In the genomic region with DNA sequence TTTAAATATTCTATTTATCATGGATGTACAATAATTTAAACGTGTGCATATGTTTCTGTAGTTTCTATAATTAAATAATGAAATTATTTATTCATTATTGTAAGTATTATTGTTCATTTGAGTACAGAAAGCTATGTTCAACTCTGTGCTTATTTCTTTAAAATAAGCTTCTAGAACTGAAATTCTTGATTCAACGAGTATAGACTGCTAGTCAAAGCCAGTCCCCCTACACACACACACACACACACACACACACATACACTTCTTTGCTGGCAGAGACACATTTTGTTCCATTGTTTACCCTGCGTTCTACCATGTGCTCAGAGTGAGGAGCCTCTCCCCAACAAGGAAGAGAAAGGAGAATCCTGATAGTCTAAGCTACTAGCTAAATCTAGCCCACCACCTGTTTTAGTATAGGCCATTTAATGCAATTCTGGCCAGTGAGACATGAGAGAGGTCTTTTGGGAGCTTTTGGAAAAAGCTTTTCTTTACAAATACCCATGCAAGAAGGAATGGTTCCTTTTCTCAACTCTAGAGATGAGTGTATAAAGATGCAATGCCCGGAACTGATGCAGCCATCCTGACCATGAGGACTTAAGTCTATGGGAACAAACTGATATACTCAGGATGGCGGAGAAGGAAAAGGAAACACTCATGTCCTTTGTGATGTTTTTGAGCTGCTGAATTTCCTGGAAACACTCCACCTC, we compare ENCODE assay signal across 1 cellular context.
TF ChIP-seq lines count a peak whose summit lies in the region.

No MANE protein-coding gene starts in this region.

TF ChIP-seq in GM12878, 131 proteins besides CTCF, POLR2A, EP300 and RAD21 (continued from another document and continues in another):
- TF ChIP-seq, protein P1, sequence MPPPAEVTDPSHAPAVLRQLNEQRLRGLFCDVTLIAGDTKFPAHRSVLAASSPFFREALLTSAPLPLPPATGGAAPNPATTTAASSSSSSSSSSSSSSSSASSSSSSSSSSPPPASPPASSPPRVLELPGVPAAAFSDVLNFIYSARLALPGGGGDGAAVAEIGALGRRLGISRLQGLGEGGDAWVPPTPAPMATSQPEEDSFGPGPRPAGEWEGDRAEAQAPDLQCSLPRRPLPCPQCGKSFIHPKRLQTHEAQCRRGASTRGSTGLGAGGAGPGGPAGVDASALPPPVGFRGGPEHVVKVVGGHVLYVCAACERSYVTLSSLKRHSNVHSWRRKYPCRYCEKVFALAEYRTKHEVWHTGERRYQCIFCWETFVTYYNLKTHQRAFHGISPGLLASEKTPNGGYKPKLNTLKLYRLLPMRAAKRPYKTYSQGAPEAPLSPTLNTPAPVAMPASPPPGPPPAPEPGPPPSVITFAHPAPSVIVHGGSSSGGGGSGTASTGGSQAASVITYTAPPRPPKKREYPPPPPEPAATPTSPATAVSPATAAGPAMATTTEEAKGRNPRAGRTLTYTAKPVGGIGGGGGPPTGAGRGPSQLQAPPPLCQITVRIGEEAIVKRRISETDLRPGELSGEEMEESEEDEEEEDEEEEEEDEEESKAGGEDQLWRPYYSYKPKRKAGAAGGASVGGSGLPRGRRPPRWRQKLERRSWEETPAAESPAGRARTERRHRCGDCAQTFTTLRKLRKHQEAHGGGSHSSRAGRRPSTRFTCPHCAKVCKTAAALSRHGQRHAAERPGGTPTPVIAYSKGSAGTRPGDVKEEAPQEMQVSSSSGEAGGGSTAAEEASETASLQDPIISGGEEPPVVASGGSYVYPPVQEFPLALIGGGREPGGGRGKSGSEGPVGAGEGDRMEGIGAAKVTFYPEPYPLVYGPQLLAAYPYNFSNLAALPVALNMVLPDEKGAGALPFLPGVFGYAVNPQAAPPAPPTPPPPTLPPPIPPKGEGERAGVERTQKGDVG (CRISPR knock-in tag; IDR thresholded peaks at IDR 0.05) = no peak
- TF ChIP-seq WRNIP1 (IDR thresholded peaks at IDR 0.05; ENCODE audit: borderline replicate concordance, low read depth, low read length) (no peak), SMARCA5 (IDR thresholded peaks at IDR 0.05) (0 out of 2 replicates have a peak, but pooled peaks have one; percentile 37), CBFB (IDR thresholded peaks at IDR 0.05; ENCODE audit: low read depth) (no peak), ZNF384 (IDR thresholded peaks at IDR 0.05; ENCODE audit: borderline replicate concordance, low read depth, low read length) (no peak), STAT1 (conservative IDR thresholded peaks at IDR 0.05) (no peak), CBX3 (IDR thresholded peaks at IDR 0.05; ENCODE audit: borderline replicate concordance, low read depth) (no peak), MEF2A (IDR thresholded peaks at IDR 0.05; ENCODE audit: insufficient read depth, low read depth, low read length) (0 out of 2 replicates have a peak, but pooled peaks have one; percentile 3), PAX5 (IDR thresholded peaks at IDR 0.05; ENCODE audit: borderline replicate concordance, low read depth, low read length) (no peak), PAX8 (IDR thresholded peaks at IDR 0.05) (no peak), FOXM1 (IDR thresholded peaks at IDR 0.05; ENCODE audit: low read depth, low read length) (no peak), MXI1 (IDR thresholded peaks at IDR 0.05; ENCODE audit: low read depth, low read length) (no peak), YY1 (IDR thresholded peaks at IDR 0.05; ENCODE audit: low read depth, low read length) (no peak), SUPT20H (IDR thresholded peaks at IDR 0.05; ENCODE audit: borderline replicate concordance, control insufficient read depth, low read depth, low read length) (no peak), STAT3 (IDR thresholded peaks at IDR 0.05; ENCODE audit: low read depth, low read length) (0 out of 2 replicates have a peak, but pooled peaks have one; percentile 22), TAF1 (IDR thresholded peaks at IDR 0.05; ENCODE audit: borderline replicate concordance, low read depth, low read length) (no peak), MTA2 (IDR thresholded peaks at IDR 0.05; ENCODE audit: low read depth) (no peak), IKZF2 (IDR thresholded peaks at IDR 0.05) (peak in 1 of 2 experiments; percentile 41; a peak in 1 of 4 replicates), MEF2B (IDR thresholded peaks at IDR 0.05; ENCODE audit: partially characterized antibody, poor library complexity, severe bottlenecking) (no peak), ZNF274 (IDR thresholded peaks at IDR 0.05; ENCODE audit: insufficient read depth, insufficient read length) (no peak), ATF7 (IDR thresholded peaks at IDR 0.05; ENCODE audit: low read depth) (no peak), JUNB (IDR thresholded peaks at IDR 0.05) (peak; percentile 42), IKZF1 (conservative IDR thresholded peaks at IDR 0.05) (peak; percentile 40), POLR2AphosphoS2 (IDR thresholded peaks at IDR 0.05; ENCODE audit: low read depth, low read length) (no peak), BCL11A (IDR thresholded peaks at IDR 0.05; ENCODE audit: low read depth, low read length) (no peak), RELA (IDR thresholded peaks at IDR 0.05; ENCODE audit: borderline replicate concordance, partially characterized antibody) (no peak), CBX5 (IDR thresholded peaks at IDR 0.05; ENCODE audit: low read depth) (0 out of 2 replicates have a peak, but pooled peaks have one; percentile 28), ZNF217 (IDR thresholded peaks at IDR 0.05) (peak; percentile 61; the same call in 1 of the 2 replicates), EZH2 (IDR thresholded peaks at IDR 0.05; ENCODE audit: borderline replicate concordance, control insufficient read depth, low read depth, low read length) (no peak), NR2F1 (conservative IDR thresholded peaks at IDR 0.05) (no peak), YBX1 (IDR thresholded peaks at IDR 0.05) (no peak), KAT2A (conservative IDR thresholded peaks at IDR 0.05; ENCODE audit: control insufficient read depth, low read depth, low read length) (no peak), NFXL1 (IDR thresholded peaks at IDR 0.05; ENCODE audit: borderline replicate concordance) (no peak), ZBED1 (IDR thresholded peaks at IDR 0.05; ENCODE audit: borderline replicate concordance) (no peak), RB1 (IDR thresholded peaks at IDR 0.05; ENCODE audit: borderline replicate concordance) (no peak), KLF5 (IDR thresholded peaks at IDR 0.05; ENCODE audit: partially characterized antibody) (no peak), CREB1 (IDR thresholded peaks at IDR 0.05; ENCODE audit: low read depth) (no peak), POU2F2 (IDR thresholded peaks at IDR 0.05; ENCODE audit: borderline replicate concordance, low read depth, low read length) (no peak), BRCA1 (IDR thresholded peaks at IDR 0.05; ENCODE audit: low read depth, low read length) (no peak)
- TF ChIP-seq, protein P2, sequence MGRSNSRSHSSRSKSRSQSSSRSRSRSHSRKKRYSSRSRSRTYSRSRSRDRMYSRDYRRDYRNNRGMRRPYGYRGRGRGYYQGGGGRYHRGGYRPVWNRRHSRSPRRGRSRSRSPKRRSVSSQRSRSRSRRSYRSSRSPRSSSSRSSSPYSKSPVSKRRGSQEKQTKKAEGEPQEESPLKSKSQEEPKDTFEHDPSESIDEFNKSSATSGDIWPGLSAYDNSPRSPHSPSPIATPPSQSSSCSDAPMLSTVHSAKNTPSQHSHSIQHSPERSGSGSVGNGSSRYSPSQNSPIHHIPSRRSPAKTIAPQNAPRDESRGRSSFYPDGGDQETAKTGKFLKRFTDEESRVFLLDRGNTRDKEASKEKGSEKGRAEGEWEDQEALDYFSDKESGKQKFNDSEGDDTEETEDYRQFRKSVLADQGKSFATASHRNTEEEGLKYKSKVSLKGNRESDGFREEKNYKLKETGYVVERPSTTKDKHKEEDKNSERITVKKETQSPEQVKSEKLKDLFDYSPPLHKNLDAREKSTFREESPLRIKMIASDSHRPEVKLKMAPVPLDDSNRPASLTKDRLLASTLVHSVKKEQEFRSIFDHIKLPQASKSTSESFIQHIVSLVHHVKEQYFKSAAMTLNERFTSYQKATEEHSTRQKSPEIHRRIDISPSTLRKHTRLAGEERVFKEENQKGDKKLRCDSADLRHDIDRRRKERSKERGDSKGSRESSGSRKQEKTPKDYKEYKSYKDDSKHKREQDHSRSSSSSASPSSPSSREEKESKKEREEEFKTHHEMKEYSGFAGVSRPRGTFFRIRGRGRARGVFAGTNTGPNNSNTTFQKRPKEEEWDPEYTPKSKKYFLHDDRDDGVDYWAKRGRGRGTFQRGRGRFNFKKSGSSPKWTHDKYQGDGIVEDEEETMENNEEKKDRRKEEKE (IDR thresholded peaks at IDR 0.05) = no peak
- TF ChIP-seq, protein P3, sequence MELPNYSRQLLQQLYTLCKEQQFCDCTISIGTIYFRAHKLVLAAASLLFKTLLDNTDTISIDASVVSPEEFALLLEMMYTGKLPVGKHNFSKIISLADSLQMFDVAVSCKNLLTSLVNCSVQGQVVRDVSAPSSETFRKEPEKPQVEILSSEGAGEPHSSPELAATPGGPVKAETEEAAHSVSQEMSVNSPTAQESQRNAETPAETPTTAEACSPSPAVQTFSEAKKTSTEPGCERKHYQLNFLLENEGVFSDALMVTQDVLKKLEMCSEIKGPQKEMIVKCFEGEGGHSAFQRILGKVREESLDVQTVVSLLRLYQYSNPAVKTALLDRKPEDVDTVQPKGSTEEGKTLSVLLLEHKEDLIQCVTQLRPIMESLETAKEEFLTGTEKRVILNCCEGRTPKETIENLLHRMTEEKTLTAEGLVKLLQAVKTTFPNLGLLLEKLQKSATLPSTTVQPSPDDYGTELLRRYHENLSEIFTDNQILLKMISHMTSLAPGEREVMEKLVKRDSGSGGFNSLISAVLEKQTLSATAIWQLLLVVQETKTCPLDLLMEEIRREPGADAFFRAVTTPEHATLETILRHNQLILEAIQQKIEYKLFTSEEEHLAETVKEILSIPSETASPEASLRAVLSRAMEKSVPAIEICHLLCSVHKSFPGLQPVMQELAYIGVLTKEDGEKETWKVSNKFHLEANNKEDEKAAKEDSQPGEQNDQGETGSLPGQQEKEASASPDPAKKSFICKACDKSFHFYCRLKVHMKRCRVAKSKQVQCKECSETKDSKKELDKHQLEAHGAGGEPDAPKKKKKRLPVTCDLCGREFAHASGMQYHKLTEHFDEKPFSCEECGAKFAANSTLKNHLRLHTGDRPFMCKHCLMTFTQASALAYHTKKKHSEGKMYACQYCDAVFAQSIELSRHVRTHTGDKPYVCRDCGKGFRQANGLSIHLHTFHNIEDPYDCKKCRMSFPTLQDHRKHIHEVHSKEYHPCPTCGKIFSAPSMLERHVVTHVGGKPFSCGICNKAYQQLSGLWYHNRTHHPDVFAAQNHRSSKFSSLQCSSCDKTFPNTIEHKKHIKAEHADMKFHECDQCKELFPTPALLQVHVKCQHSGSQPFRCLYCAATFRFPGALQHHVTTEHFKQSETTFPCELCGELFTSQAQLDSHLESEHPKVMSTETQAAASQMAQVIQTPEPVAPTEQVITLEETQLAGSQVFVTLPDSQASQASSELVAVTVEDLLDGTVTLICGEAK (IDR thresholded peaks at IDR 0.05; ENCODE audit: borderline replicate concordance) = no peak
- TF ChIP-seq, protein P4, sequence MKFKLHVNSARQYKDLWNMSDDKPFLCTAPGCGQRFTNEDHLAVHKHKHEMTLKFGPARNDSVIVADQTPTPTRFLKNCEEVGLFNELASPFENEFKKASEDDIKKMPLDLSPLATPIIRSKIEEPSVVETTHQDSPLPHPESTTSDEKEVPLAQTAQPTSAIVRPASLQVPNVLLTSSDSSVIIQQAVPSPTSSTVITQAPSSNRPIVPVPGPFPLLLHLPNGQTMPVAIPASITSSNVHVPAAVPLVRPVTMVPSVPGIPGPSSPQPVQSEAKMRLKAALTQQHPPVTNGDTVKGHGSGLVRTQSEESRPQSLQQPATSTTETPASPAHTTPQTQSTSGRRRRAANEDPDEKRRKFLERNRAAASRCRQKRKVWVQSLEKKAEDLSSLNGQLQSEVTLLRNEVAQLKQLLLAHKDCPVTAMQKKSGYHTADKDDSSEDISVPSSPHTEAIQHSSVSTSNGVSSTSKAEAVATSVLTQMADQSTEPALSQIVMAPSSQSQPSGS (IDR thresholded peaks at IDR 0.05; ENCODE audit: low read length) = no peak
- TF ChIP-seq, protein P5, sequence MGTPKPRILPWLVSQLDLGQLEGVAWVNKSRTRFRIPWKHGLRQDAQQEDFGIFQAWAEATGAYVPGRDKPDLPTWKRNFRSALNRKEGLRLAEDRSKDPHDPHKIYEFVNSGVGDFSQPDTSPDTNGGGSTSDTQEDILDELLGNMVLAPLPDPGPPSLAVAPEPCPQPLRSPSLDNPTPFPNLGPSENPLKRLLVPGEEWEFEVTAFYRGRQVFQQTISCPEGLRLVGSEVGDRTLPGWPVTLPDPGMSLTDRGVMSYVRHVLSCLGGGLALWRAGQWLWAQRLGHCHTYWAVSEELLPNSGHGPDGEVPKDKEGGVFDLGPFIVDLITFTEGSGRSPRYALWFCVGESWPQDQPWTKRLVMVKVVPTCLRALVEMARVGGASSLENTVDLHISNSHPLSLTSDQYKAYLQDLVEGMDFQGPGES (IDR thresholded peaks at IDR 0.05) = no peak
- TF ChIP-seq, protein P6, sequence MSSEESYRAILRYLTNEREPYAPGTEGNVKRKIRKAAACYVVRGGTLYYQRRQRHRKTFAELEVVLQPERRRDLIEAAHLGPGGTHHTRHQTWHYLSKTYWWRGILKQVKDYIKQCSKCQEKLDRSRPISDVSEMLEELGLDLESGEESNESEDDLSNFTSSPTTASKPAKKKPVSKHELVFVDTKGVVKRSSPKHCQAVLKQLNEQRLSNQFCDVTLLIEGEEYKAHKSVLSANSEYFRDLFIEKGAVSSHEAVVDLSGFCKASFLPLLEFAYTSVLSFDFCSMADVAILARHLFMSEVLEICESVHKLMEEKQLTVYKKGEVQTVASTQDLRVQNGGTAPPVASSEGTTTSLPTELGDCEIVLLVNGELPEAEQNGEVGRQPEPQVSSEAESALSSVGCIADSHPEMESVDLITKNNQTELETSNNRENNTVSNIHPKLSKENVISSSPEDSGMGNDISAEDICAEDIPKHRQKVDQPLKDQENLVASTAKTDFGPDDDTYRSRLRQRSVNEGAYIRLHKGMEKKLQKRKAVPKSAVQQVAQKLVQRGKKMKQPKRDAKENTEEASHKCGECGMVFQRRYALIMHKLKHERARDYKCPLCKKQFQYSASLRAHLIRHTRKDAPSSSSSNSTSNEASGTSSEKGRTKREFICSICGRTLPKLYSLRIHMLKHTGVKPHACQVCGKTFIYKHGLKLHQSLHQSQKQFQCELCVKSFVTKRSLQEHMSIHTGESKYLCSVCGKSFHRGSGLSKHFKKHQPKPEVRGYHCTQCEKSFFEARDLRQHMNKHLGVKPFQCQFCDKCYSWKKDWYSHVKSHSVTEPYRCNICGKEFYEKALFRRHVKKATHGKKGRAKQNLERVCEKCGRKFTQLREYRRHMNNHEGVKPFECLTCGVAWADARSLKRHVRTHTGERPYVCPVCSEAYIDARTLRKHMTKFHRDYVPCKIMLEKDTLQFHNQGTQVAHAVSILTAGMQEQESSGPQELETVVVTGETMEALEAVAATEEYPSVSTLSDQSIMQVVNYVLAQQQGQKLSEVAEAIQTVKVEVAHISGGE (CRISPR knock-in tag; IDR thresholded peaks at IDR 0.05) = no peak
